Comparison of ENCODE assay signal across 11 cellular contexts in genomic region chr7:76283254-76284159, GRCh38. TPM values are rescaled to one million over a fixed set of nuclear protein-coding genes. Genes with fewer than 3 reads are reported as not detected.
DNase-seq lines count a peak whose midpoint lies in the region; ATAC-seq and TF ChIP-seq lines count a peak whose summit lies in the region.
"Had no signal": no experiment of that assay in that cellular context is flagged by ENCODE, and none has a peak within 500 bp of the region (broad histone marks: within the 10 kb centered on the region; RNA-seq: fewer than 3 reads in every experiment).

No MANE protein-coding gene starts in this region.

- peaks cover 5% of the 10 kb centered on the region; the same call in 2 of the 3 replicates for H3K36me3 Mint-ChIP-seq in GM23338 (ENCODE audit: low read depth)
- H3K36me3 Mint-ChIP-seq in chondrocyte (ENCODE audit: low read depth) = peaks cover 1% of the 10 kb centered on the region
- H3K36me3 Mint-ChIP-seq in nephron (ENCODE audit: low read depth) = no peaks in the 10 kb centered on the region

- no peaks in the 10 kb centered on the region for H3K9me2 ChIP-seq in GM23338 (ENCODE audit: insufficient read depth)

- no peak overlapping the region for H3K27ac ChIP-seq in ACC112 (ENCODE audit: low read depth, low read length)
- no peak overlapping the region for H3K27ac ChIP-seq in GM23338 (ENCODE audit: low read depth)
- H3K27ac ChIP-seq: HL-60 had no signal

- peaks cover 7% of the 10 kb centered on the region; the same call in 1 of the 2 replicates for H3F3A ChIP-seq in GM23338 (replicated peaks; ENCODE audit: low read depth)

- H3K27ac Mint-ChIP-seq in GM23338 = no peak overlapping the region
- no peak overlapping the region for H3K27ac Mint-ChIP-seq in chondrocyte (ENCODE audit: unreplicated experiment)
- no peak overlapping the region for H3K27ac Mint-ChIP-seq in nephron

- H3K4me1 Mint-ChIP-seq in GM23338 (peaks cover 21% of the 10 kb centered on the region), chondrocyte (ENCODE audit: low read depth) (peaks cover 13% of the 10 kb centered on the region), nephron (peaks cover 6% of the 10 kb centered on the region)

- H3K27me3 Mint-ChIP-seq in GM23338 (ENCODE audit: insufficient read depth, low read depth, poor library complexity) (peaks cover 48% of the 10 kb centered on the region), chondrocyte (ENCODE audit: low read depth) (peaks cover 17% of the 10 kb centered on the region), nephron (ENCODE audit: low read depth) (peaks cover 73% of the 10 kb centered on the region)

- H3K27me3 ChIP-seq in ACC112 (ENCODE audit: insufficient read depth, low read length) (peaks cover 23% of the 10 kb centered on the region), GM23338 (ENCODE audit: insufficient read depth) (peaks cover 53% of the 10 kb centered on the region)

- DNase-seq in GM23338 (ENCODE audit: low spot score) (no peak), chondrocyte (ENCODE audit: low spot score) (no peak), COR-L47 (lab: John Stamatoyannopoulos, UW) (no peak), T-helper 9 cell (no peak), globus pallidus (ENCODE audit: low spot score) (no peak)
- DNase-seq: DMS79 treated with DMSO at 0.1 percent for 48 hours, hypothalamus had no signal

- H2AFZ ChIP-seq in ACC112 (ENCODE audit: low read length, unreplicated experiment) (no peak overlapping the region), GM23338 (no peak overlapping the region; the same call in 1 of the 2 replicates)

- peak overlapping the region; percentile 87 for H3K4me2 ChIP-seq in GM23338

- no peaks in the 10 kb centered on the region; the same call in 1 of the 2 replicates for H4K20me1 ChIP-seq in GM23338 (replicated peaks; ENCODE audit: insufficient read depth)

- H3K9me3 Mint-ChIP-seq in GM23338 = peaks cover 2% of the 10 kb centered on the region; the same call in 2 of the 3 replicates
- H3K9me3 Mint-ChIP-seq in chondrocyte (ENCODE audit: low read depth) = no peaks in the 10 kb centered on the region
- no peaks in the 10 kb centered on the region for H3K9me3 Mint-ChIP-seq in nephron

- TF ChIP-seq CTCF in GM23338 (conservative IDR thresholded peaks at IDR 0.05; ENCODE audit: low read depth in 2 of 2) (no peak), chondrocyte (IDR thresholded peaks at IDR 0.05) (no peak), nephron (IDR thresholded peaks at IDR 0.05; ENCODE audit: unreplicated experiment in 3 of 3) (no peak)

- peak overlapping the region; percentile 70 for H3K4me3 ChIP-seq in ACC112 (ENCODE audit: low read depth, low read length)
- peak overlapping the region; percentile 76 for H3K4me3 ChIP-seq in GM23338

- H3K4me1 ChIP-seq in ACC112 (ENCODE audit: control insufficient read depth, insufficient read depth, low read length, unreplicated experiment) = no peaks in the 10 kb centered on the region
- H3K4me1 ChIP-seq in GM23338 (ENCODE audit: insufficient read depth) = peaks cover 9% of the 10 kb centered on the region

- no peaks in the 10 kb centered on the region for H3K79me2 ChIP-seq in ACC112 (ENCODE audit: control insufficient read depth, insufficient read depth, low read length, unreplicated experiment)
- no peaks in the 10 kb centered on the region for H3K79me2 ChIP-seq in GM23338 (replicated peaks; ENCODE audit: insufficient read depth)

- peak overlapping the region; percentile 70 for H3K4me3 Mint-ChIP-seq in GM23338
- peak overlapping the region; percentile 59 for H3K4me3 Mint-ChIP-seq in chondrocyte (ENCODE audit: unreplicated experiment)
- peak overlapping the region; percentile 71 to 79 (median 78) for H3K4me3 Mint-ChIP-seq in nephron

- H3K36me3 ChIP-seq in ACC112 (ENCODE audit: insufficient read depth, low read length) (no peaks in the 10 kb centered on the region), GM23338 (ENCODE audit: insufficient read depth) (no peaks in the 10 kb centered on the region)

- ATAC-seq in GM23338 = no peak
- no peak for ATAC-seq in GM21737 (IDR thresholded peaks at IDR 0.05; ENCODE audit: unreplicated experiment)

TF ChIP-seq in GM23338, 12 proteins besides CTCF, POLR2A, EP300 and RAD21:
- TF ChIP-seq STAT1 (IDR thresholded peaks at IDR 0.05; ENCODE audit: unreplicated experiment) = no peak
- no peak for TF ChIP-seq NANOG (IDR thresholded peaks at IDR 0.05; ENCODE audit: borderline replicate concordance)
- TF ChIP-seq EZH2 (IDR thresholded peaks at IDR 0.05; ENCODE audit: low read depth, unreplicated experiment) = no peak
- TF ChIP-seq ZNF331 (CRISPR knock-in tag; IDR thresholded peaks at IDR 0.05; ENCODE audit: low read depth) = no peak
- TF ChIP-seq EZH2phosphoT487 (IDR thresholded peaks at IDR 0.05; ENCODE audit: unreplicated experiment) = no peak

RNA-seq across cellular contexts. Expression of gene HSPB1, which starts 19.0 kb away (rescaled TPM):
- total RNA-seq in GM23338 (2014; rRNA removed; shearing (Covaris generic)) = 47.5 and 48.1 TPM in 2 replicates
- polyA plus RNA-seq in GM23338 (2016; fragmentation: Nextera tagmentation; extraction: Ambion mirVana) = 437 and 458 TPM in 2 replicates
- total RNA-seq in chondrocyte = 1,313 to 1,335 TPM (median 1,322 TPM) in 3 replicates

Comparison
In these comparisons a context has a peak if more than half of its experiments do, and no peak if none do; other contexts are left out.
1. RNA of gene HSPB1, which starts 19.0 kb away (total RNA-seq): 1,313 to 1,335 TPM in chondrocyte; 47.5 to 48.1 TPM in GM23338; every median in the first group is over 10 times any median in the second.
2. Peak in every context shown above with its lines, with median percentiles within 50 percentile points of each other: H3K4me3 Mint-ChIP-seq.